8 cellular contexts compared by ENCODE assay signal in the genomic region with DNA sequence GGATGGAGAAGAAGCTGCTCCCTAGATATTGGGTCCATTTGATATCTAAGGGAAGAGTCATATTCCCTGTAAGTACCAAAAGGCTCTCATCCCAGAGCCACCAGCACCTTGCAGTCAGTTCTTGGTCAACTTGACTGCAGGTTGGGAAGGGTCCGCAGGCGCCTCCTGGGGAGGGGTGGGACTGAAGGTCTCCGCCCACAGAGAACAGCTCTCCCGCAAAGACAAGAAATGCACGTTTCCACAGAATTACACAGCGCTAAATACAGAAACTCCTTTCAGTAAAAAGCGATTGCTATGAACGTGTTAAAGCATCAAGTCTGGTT. TPM values are rescaled to one million over a fixed set of nuclear protein-coding genes. Genes with fewer than 3 reads are reported as not detected.
DNase-seq lines count a peak whose midpoint lies in the region; ATAC-seq, FAIRE-seq and TF ChIP-seq lines count a peak whose summit lies in the region.

No MANE protein-coding gene starts in this region.

- peak overlapping the region; percentile 71 to 86 (median 77) for H3K9ac ChIP-seq in skeletal muscle tissue (ENCODE audit: low read depth in 1 of 3, low read length in 3 of 3)

- DNase-seq in HAP-1 (ENCODE audit: low spot score in 2 of 2) (no peak), WTC11 (ENCODE audit: low spot score) (no peak), right cardiac atrium (no peak), putamen (ENCODE audit: low spot score) (no peak), RCC 7860 (ENCODE audit: low spot score) (no peak)

- no peaks in the 10 kb centered on the region for H3K27me3 ChIP-seq in HAP-1 (ENCODE audit: low read depth)
- H3K27me3 ChIP-seq in right cardiac atrium (ENCODE audit: control insufficient read depth, insufficient read depth): no peaks in the 10 kb centered on the region
- no peaks in the 10 kb centered on the region for H3K27me3 ChIP-seq in skeletal muscle tissue (ENCODE audit: control insufficient read depth in 3 of 3, insufficient read depth in 3 of 3, low read length in 3 of 3)

- no peaks in the 10 kb centered on the region for H3K36me3 Mint-ChIP-seq in WTC11

- peak overlapping the region; percentile 93 for H3K27ac Mint-ChIP-seq in WTC11

- POLR2A ChIA-PET in WTC11 (lab: Charles Lee): interaction anchor here (0.6 to 1.9 kb wide), 6 partner anchors 14 to 255 kb away, joined by 3 to 7 read pairs (median 4); partner anchors contain the start of gene CARMIL2

- peak overlapping the region; percentile 83 for H3K4me3 Mint-ChIP-seq in WTC11

- ATAC-seq in WTC11 (no peak), right cardiac atrium (peak in 1 of 2 donors; percentile 0), GM18873 (IDR thresholded peaks at IDR 0.05; ENCODE audit: low FRiP score, unreplicated experiment) (no peak), GM21526 (IDR thresholded peaks at IDR 0.05; ENCODE audit: low FRiP score, unreplicated experiment) (no peak)

- no peaks in the 10 kb centered on the region for H3K9me3 Mint-ChIP-seq in WTC11

- H3K4me1 ChIP-seq in HAP-1 (peaks cover 19% of the 10 kb centered on the region), right cardiac atrium (ENCODE audit: control insufficient read depth, insufficient read depth, low read length) (peaks cover 2% of the 10 kb centered on the region), skeletal muscle tissue (ENCODE audit: control insufficient read depth in 3 of 3, insufficient read depth in 3 of 3, low read length in 3 of 3) (peaks cover 24 to 32% (median 24%) of the 10 kb centered on the region in 3 donors)

- FAIRE-seq in RCC 7860 (lab: Jason Lieb, UNC): no peak

- intact Hi-C loops in right cardiac atrium (cut with DNase I): loop anchor here (10.0 kb wide), 2 partner anchors 83 to 103 kb away; partner anchors contain the start of genes ACD (in 3 of the 4), C16orf86 (in 3 of the 4), ENKD1 (in 3 of the 4) and PARD6A (in 3 of the 4)

- peaks cover 15% of the 10 kb centered on the region for H3K4me1 Mint-ChIP-seq in WTC11

- in situ Hi-C loops in HAP-1 (cut with MboI; ENCODE audit: low sequenced_read_pairs): no loop called here

- H3K36me3 ChIP-seq in HAP-1 (replicated peaks): peaks cover 5% of the 10 kb centered on the region; the same call in 1 of the 2 replicates
- H3K36me3 ChIP-seq in skeletal muscle tissue (ENCODE audit: control insufficient read depth in 3 of 3, insufficient read depth in 3 of 3, low read length in 3 of 3): no peaks in the 10 kb centered on the region

- H3K9me3 ChIP-seq in HAP-1 (no peaks in the 10 kb centered on the region), right cardiac atrium (ENCODE audit: control insufficient read depth, low read length) (no peaks in the 10 kb centered on the region), skeletal muscle tissue (ENCODE audit: control insufficient read depth in 3 of 3, low read length in 3 of 3) (no peaks in the 10 kb centered on the region)

- no peaks in the 10 kb centered on the region for H3K27me3 Mint-ChIP-seq in WTC11 (ENCODE audit: low read depth)

- 6% methylated on average over 8 of the region's 8 CpGs for WGBS in right cardiac atrium

- no peak for TF ChIP-seq CTCF in WTC11 (IDR thresholded peaks at IDR 0.05)

- H3K27ac ChIP-seq in right cardiac atrium (ENCODE audit: low read length): peak overlapping the region; percentile 90
- H3K27ac ChIP-seq in skeletal muscle tissue (ENCODE audit: low read depth, low read length): peak overlapping the region; percentile 82

- CTCF ChIA-PET in WTC11 (lab: Charles Lee): interaction anchor here (0.6 to 5.3 kb wide), 17 partner anchors 10 to 465 kb away, joined by 3 to 72 read pairs (median 5); partner anchors contain the start of genes ATP6V0D1, CARMIL2 and RIPOR1

- H3K4me3 ChIP-seq in HAP-1 (peak overlapping the region; percentile 94), right cardiac atrium (ENCODE audit: low read length) (peak overlapping the region; percentile 46), skeletal muscle tissue (ENCODE audit: low read length in 3 of 3) (peak overlapping the region; percentile 70 to 81 (median 79))

TF ChIP-seq in WTC11, 78 proteins besides CTCF, POLR2A, EP300 and RAD21:
- no peak for TF ChIP-seq OVOL2 (CRISPR knock-in tag; IDR thresholded peaks at IDR 0.05; ENCODE audit: borderline replicate concordance)
- TF ChIP-seq, protein P1, sequence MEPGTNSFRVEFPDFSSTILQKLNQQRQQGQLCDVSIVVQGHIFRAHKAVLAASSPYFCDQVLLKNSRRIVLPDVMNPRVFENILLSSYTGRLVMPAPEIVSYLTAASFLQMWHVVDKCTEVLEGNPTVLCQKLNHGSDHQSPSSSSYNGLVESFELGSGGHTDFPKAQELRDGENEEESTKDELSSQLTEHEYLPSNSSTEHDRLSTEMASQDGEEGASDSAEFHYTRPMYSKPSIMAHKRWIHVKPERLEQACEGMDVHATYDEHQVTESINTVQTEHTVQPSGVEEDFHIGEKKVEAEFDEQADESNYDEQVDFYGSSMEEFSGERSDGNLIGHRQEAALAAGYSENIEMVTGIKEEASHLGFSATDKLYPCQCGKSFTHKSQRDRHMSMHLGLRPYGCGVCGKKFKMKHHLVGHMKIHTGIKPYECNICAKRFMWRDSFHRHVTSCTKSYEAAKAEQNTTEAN (CRISPR knock-in tag; IDR thresholded peaks at IDR 0.05): 0 out of 2 replicates have a peak, but pooled peaks have one; percentile 4

RNA-seq across cellular contexts. Expression of gene CTCF, which starts 0.9 kb away (rescaled TPM):
- total RNA-seq in WTC11 (2021) (55.4 to 60.6 TPM (median 57.7 TPM) in 3 replicates), right cardiac atrium (10 to 100 TPM; 24.2 to 30.5 (median 28.6) TPM), skeletal muscle tissue (31.3 TPM)
- polyA plus RNA-seq in right cardiac atrium: 17.5 TPM

RNA-seq across cellular contexts. Expression of gene RIPOR1, which starts 32.8 kb away (rescaled TPM):
- total RNA-seq in WTC11 (2021): 14.9 to 15.9 TPM (median 15.5 TPM) in 3 replicates
- total RNA-seq in right cardiac atrium: 10 to 100 TPM; 76.2 to 86.6 (median 83.7) TPM
- polyA plus RNA-seq in right cardiac atrium: 43.8 TPM
- 30.8 TPM for total RNA-seq in skeletal muscle tissue
